In genomic region chr5:24630925-24631324, GRCh38 we compare ENCODE assay signal across 6 cellular contexts. TPM values are rescaled to one million over a fixed set of nuclear protein-coding genes. Genes with fewer than 3 reads are reported as not detected.
"Had no signal": no experiment of that assay in that cellular context is flagged by ENCODE, and none has a peak within 500 bp of the region (broad histone marks: within the 10 kb centered on the region; RNA-seq: fewer than 3 reads in every experiment).

No MANE protein-coding gene starts in this region.

- H3K4me3 Mint-ChIP-seq: GM23338, H9 had no signal

- H3K9me3 Mint-ChIP-seq: GM23338, H9 had no signal

- H3K27ac Mint-ChIP-seq: GM23338, H9 had no signal

- ATAC-seq: GM23338 had no signal

- DNase-seq: H9, HCEC 1CT, IMR-90 had no signal

RNA-seq across cellular contexts. Expression of gene CDH10, which starts 13.9 kb away (rescaled TPM):
- total RNA-seq: GM23338, H1, HT-29 had no signal
